17 cellular contexts compared by ENCODE assay signal in the genomic region with DNA sequence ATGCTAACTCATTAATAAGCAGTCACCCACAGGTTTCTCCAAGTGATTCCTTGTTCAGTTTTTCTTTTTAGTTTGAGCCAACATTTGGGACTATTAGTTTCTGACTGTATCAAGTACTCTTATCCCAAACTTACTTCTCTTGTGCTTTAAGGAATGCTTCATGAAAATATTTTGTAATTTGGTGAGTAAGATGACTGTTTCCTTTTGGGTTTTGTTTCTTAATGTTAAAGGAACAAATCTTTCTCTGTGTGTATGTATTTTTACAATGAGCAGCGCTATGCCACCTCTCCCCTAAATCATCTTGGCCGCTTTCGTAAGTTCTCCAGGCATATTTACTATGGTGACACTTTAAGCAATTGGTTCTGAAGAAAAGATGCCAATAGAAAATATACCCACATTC.
DNase-seq lines count a peak whose midpoint lies in the region; ATAC-seq and TF ChIP-seq lines count a peak whose summit lies in the region.
"Had no signal": no experiment of that assay in that cellular context is flagged by ENCODE, and none has a peak within 500 bp of the region (broad histone marks: within the 10 kb centered on the region; RNA-seq: fewer than 3 reads in every experiment).

No MANE protein-coding gene starts in this region.

- intact Hi-C loops in MCF 10A (cut with micrococcal nuclease) (no loop called here), mammary epithelial cell (cut with micrococcal nuclease) (no loop called here), ovary (cut with DNase I) (no loop called here)

- no peak for TF ChIP-seq POLR2A in ovary (IDR thresholded peaks at IDR 0.05)

- POLR2A ChIA-PET in MCF 10A (lab: Yijun Ruan, JAX), result interaction anchor here (0.6 kb wide), 1 partner anchor 24 kb away, joined by 5 read pairs; no protein-coding TSS in a partner anchor

- in situ Hi-C loops in mammary epithelial cell (cut with MboI; ENCODE audit: low sequenced_read_pairs in 2 of 2), result no loop called here

- H3K4me3 Mint-ChIP-seq in MCF 10A (ENCODE audit: unreplicated experiment), result no peak overlapping the region
- H3K4me3 Mint-ChIP-seq: CD14-positive monocyte had no signal

- TF ChIP-seq CTCF in MCF 10A (IDR thresholded peaks at IDR 0.05; ENCODE audit: unreplicated experiment) (no peak), mammary epithelial cell (conservative IDR thresholded peaks at IDR 0.05 in 1 of 2, IDR thresholded peaks at IDR 0.05 in 1 of 2; ENCODE audit: extremely low read depth in 1 of 2, insufficient read depth in 1 of 2, low read depth in 1 of 2, low read length in 2 of 2) (no peak), fibroblast of pulmonary artery (IDR thresholded peaks at IDR 0.05; ENCODE audit: low read length, missing control alignments) (no peak), ovary (IDR thresholded peaks at IDR 0.05) (no peak)

- DNase-seq in MCF 10A (ENCODE audit: unreplicated experiment) (no peak), mammary epithelial cell (no peak), adipocyte (ENCODE audit: low read depth) (peak; percentile 41), fibroblast of pulmonary artery (ENCODE audit: low read depth) (peak; percentile 43), ovary (no peak), NCI-H82 treated with DMSO at 0.1 percent for 48 hours (lab: John Stamatoyannopoulos, UW; ENCODE audit: unreplicated experiment) (no peak)
- DNase-seq: 8988T, Calu3, NCI-H1092, NCI-H1694, Peyer's patch, SHP77 treated with DMSO at 0.1 percent for 48 hours had no signal

- H3K9me3 ChIP-seq in mammary epithelial cell (replicated peaks; ENCODE audit: insufficient read depth, low read length), result no peaks in the 10 kb centered on the region
- no peaks in the 10 kb centered on the region for H3K9me3 ChIP-seq in adipocyte (ENCODE audit: control insufficient read depth, low read length)
- no peaks in the 10 kb centered on the region for H3K9me3 ChIP-seq in subcutaneous abdominal adipose tissue (ENCODE audit: control insufficient read depth in 5 of 5, low read length in 5 of 5)
- H3K9me3 ChIP-seq in ovary, result no peaks in the 10 kb centered on the region
- H3K9me3 ChIP-seq: HAP-1, Peyer's patch had no signal

- H3K36me3 Mint-ChIP-seq in MCF 10A (ENCODE audit: insufficient read depth, unreplicated experiment), result peaks cover 31% of the 10 kb centered on the region
- H3K36me3 Mint-ChIP-seq: CD14-positive monocyte had no signal

- no peaks in the 10 kb centered on the region for H3K27me3 ChIP-seq in mammary epithelial cell (ENCODE audit: insufficient read depth, low read length)
- H3K27me3 ChIP-seq in adipocyte (replicated peaks; ENCODE audit: control insufficient read depth, insufficient read depth, low read length), result no peaks in the 10 kb centered on the region
- no peaks in the 10 kb centered on the region for H3K27me3 ChIP-seq in subcutaneous abdominal adipose tissue (ENCODE audit: control insufficient read depth in 5 of 5, insufficient read depth in 4 of 5, low read length in 5 of 5)
- H3K27me3 ChIP-seq in ovary, result no peaks in the 10 kb centered on the region
- H3K27me3 ChIP-seq: Peyer's patch had no signal

- H3K36me3 ChIP-seq in mammary epithelial cell (ENCODE audit: insufficient read depth, low read length), result no peaks in the 10 kb centered on the region
- H3K36me3 ChIP-seq in adipocyte (ENCODE audit: control insufficient read depth, insufficient read depth, low read length, severe bottlenecking), result no peaks in the 10 kb centered on the region
- no peaks in the 10 kb centered on the region for H3K36me3 ChIP-seq in subcutaneous abdominal adipose tissue (ENCODE audit: control insufficient read depth in 5 of 5, insufficient read depth in 5 of 5, low read length in 5 of 5)
- H3K36me3 ChIP-seq in ovary, result no peaks in the 10 kb centered on the region
- H3K36me3 ChIP-seq: HAP-1, Peyer's patch had no signal

- dilution Hi-C loops in mammary epithelial cell (cut with HindIII; ENCODE audit: low sequenced_read_pairs), result loop anchor here (5.0 kb wide), 1 partner anchor 74 kb away; a partner anchor contains a TSS

- H3K4me3 ChIP-seq in mammary epithelial cell (replicated peaks in 1 of 3; ENCODE audit: insufficient read depth in 1 of 3, low read depth in 2 of 3, low read length in 3 of 3) (no peak overlapping the region), adipocyte (ENCODE audit: low read length) (peak overlapping the region; percentile 33), fibroblast of pulmonary artery (replicated peaks; ENCODE audit: low read depth, low read length) (no peak overlapping the region), subcutaneous abdominal adipose tissue (ENCODE audit: low read depth in 1 of 5, low read length in 5 of 5) (peak overlapping the region in 1 of 5 donors; percentile 8), ovary (no peak overlapping the region)
- H3K4me3 ChIP-seq: GM12878, HAP-1, Peyer's patch had no signal

- H3K9ac ChIP-seq in mammary epithelial cell (ENCODE audit: insufficient read depth, low read length) (no peak overlapping the region), adipocyte (ENCODE audit: low read length) (peak overlapping the region; percentile 31), subcutaneous abdominal adipose tissue (ENCODE audit: low read length in 5 of 5) (peak overlapping the region in 1 of 5 donors; percentile 42)

- H3K27ac ChIP-seq in mammary epithelial cell (ENCODE audit: insufficient read depth, low read depth, low read length), result no peak overlapping the region
- H3K27ac ChIP-seq in subcutaneous abdominal adipose tissue (ENCODE audit: low read depth, low read length), result peak overlapping the region; percentile 59
- H3K27ac ChIP-seq in ovary, result peak overlapping the region in 1 of 2 donors; percentile 40
- H3K27ac ChIP-seq: Peyer's patch had no signal

- WGBS in mammary epithelial cell (ENCODE audit: low coverage, missing lambda C conversion rate), result 96% methylated on average over 3 of the region's 3 CpGs
- 30 to 54% (median 50%) methylated on average over 3 of the region's 3 CpGs for WGBS in ovary, 3 donors

- H3K9me3 Mint-ChIP-seq in MCF 10A (ENCODE audit: unreplicated experiment), result no peaks in the 10 kb centered on the region

- H3K4me1 Mint-ChIP-seq in MCF 10A (ENCODE audit: insufficient read depth, unreplicated experiment), result peaks cover 69% of the 10 kb centered on the region

- no peaks in the 10 kb centered on the region for H4K20me1 ChIP-seq in mammary epithelial cell (ENCODE audit: insufficient read depth, low read length)

- TF ChIP-seq EP300 in ovary (IDR thresholded peaks at IDR 0.05), result no peak

- peak overlapping the region; percentile 90 for H3K27ac Mint-ChIP-seq in MCF 10A (ENCODE audit: low read depth, unreplicated experiment)

- peaks cover 63% of the 10 kb centered on the region for H3K79me2 ChIP-seq in mammary epithelial cell (ENCODE audit: insufficient read depth, low read length)

- CTCF ChIA-PET in MCF 10A (lab: Yijun Ruan, JAX), result interaction anchor here (2.1 kb wide), 1 partner anchor 194 kb away, joined by 9 read pairs; no protein-coding TSS in a partner anchor
- CTCF ChIA-PET in mammary epithelial cell (lab: Charles Lee; ENCODE audit: low non-redundant PET), result no interaction called here

- H3K27me3 Mint-ChIP-seq in MCF 10A (ENCODE audit: insufficient read depth, unreplicated experiment), result no peaks in the 10 kb centered on the region

- no peak overlapping the region for H2AFZ ChIP-seq in mammary epithelial cell (ENCODE audit: low read depth, low read length)

- ATAC-seq in GM21367 (IDR thresholded peaks at IDR 0.05; ENCODE audit: unreplicated experiment), result no peak
- ATAC-seq: GM12878 had no signal

- no peak overlapping the region for H3K4me2 ChIP-seq in mammary epithelial cell (ENCODE audit: insufficient read depth, low read depth, low read length)

- BruUV-seq in MCF 10A (replicated peaks; lab: Mats Ljungman, UMichigan) (no TSS peak), mammary epithelial cell (replicated peaks; lab: Mats Ljungman, UMichigan) (no TSS peak)

- H3K4me1 ChIP-seq in mammary epithelial cell (ENCODE audit: insufficient read depth, low read length) (peaks cover 54% of the 10 kb centered on the region), adipocyte (ENCODE audit: control insufficient read depth, insufficient read depth, low read length) (peaks cover 52% of the 10 kb centered on the region), subcutaneous abdominal adipose tissue (ENCODE audit: control insufficient read depth in 5 of 5, insufficient read depth in 5 of 5, low read length in 5 of 5) (peaks cover 2 to 41% (median 25%) of the 10 kb centered on the region in 5 donors), ovary (ENCODE audit: insufficient read depth) (peaks cover 15% of the 10 kb centered on the region)
- H3K4me1 ChIP-seq: HAP-1, Peyer's patch had no signal

Comparison
In these comparisons a context has a peak if more than half of its experiments do, and no peak if none do; other contexts are left out.
1. DNase-seq: peak in adipocyte (single experiment) and fibroblast of pulmonary artery (single experiment); none in MCF 10A (single experiment), mammary epithelial cell (single experiment), ovary (0 of 5) and NCI-H82 treated with DMSO at 0.1 percent for 48 hours (single experiment).